ENCODE assay signal across 1 cellular context in genomic region chr5:170219615-170220014, GRCh38.
TF ChIP-seq lines count a peak whose summit lies in the region.

No MANE protein-coding gene starts in this region.

TF ChIP-seq in HEK293, 187 proteins besides CTCF, POLR2A, EP300 and RAD21 (continued from another document):
- TF ChIP-seq HIC1 (tag by site-specific recombination; IDR thresholded peaks at IDR 0.05), result 0 out of 2 replicates have a peak, but pooled peaks have one; percentile 29
- peak; percentile 47; the same call in 1 of the 2 replicates for TF ChIP-seq OSR2 (tag by site-specific recombination; IDR thresholded peaks at IDR 0.05)
- TF ChIP-seq ZNF341 (tag by site-specific recombination; IDR thresholded peaks at IDR 0.05; ENCODE audit: low read depth), result no peak
- 0 out of 2 replicates have a peak, but pooled peaks have one; percentile 34 for TF ChIP-seq ZNF398 (tag by site-specific recombination; IDR thresholded peaks at IDR 0.05)
- TF ChIP-seq ZNF692 (tag by site-specific recombination; IDR thresholded peaks at IDR 0.05), result peak; percentile 39; the same call in 1 of the 2 replicates
- TF ChIP-seq PRDM4 (tag by site-specific recombination; IDR thresholded peaks at IDR 0.05), result no peak
- no peak for TF ChIP-seq ZNF112 (tag by site-specific recombination; IDR thresholded peaks at IDR 0.05)
- no peak for TF ChIP-seq ZNF701 (tag by site-specific recombination; IDR thresholded peaks at IDR 0.05)
- no peak for TF ChIP-seq ZNF423 (tag by site-specific recombination; IDR thresholded peaks at IDR 0.05)
- no peak for TF ChIP-seq MEIS1 (CRISPR knock-in tag; IDR thresholded peaks at IDR 0.05; ENCODE audit: borderline replicate concordance)
- TF ChIP-seq REPIN1 (tag by site-specific recombination; IDR thresholded peaks at IDR 0.05; ENCODE audit: low read depth), result no peak
TF ChIP-seq in HEK293: peak in this region for 20.
